ENCODE assay signal across 18 cellular contexts in the genomic region with DNA sequence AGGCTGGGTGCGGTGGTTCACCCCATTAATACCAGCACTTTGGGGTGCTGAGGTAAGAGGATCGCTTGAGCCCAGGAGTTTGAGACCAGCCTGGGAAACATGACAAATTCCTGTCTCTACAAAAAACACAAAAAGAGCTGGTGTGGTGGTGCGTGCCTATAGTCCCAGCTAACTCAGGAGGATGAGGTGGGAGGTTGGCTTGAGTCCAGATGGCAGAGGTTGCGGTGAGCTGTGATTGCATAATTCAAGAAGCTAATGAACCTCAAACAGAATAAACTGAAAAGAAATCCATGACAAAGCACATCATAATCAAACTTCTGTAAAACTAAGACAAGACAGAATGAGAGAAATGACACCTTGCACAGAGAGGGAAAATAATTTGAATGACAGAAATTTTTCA. TPM values are rescaled to one million over a fixed set of nuclear protein-coding genes. Genes with fewer than 3 reads are reported as not detected.
DNase-seq lines count a peak whose midpoint lies in the region; ATAC-seq, FAIRE-seq and TF ChIP-seq lines count a peak whose summit lies in the region.
"Had no signal": no experiment of that assay in that cellular context is flagged by ENCODE, and none has a peak within 500 bp of the region (broad histone marks: within the 10 kb centered on the region; RNA-seq: fewer than 3 reads in every experiment).

No MANE protein-coding gene starts in this region.

- H3K27ac ChIP-seq in psoas muscle = peak overlapping the region; percentile 58
- H3K27ac ChIP-seq: cardiac muscle cell had no signal

- no peak overlapping the region for H3K4me3 Mint-ChIP-seq in endothelial cell (ENCODE audit: unreplicated experiment)
- H3K4me3 Mint-ChIP-seq: activated T-helper 1 cell treated with anti-CD3 and anti-CD28 coated beads, Interleukin-12 subunit alpha, Interleukin-12 subunit beta, Interleukin-2, Interleukin-4 antibody, amounts not matched to agents 30 ng/mL and 10 ng/mL and 1 ng/mL, durations not matched to agents 14 hours and 24 hours and 36 hours had no signal

- no peaks in the 10 kb centered on the region for H3K4me1 Mint-ChIP-seq in endothelial cell (ENCODE audit: unreplicated experiment)

- H3K9me3 Mint-ChIP-seq in endothelial cell (ENCODE audit: unreplicated experiment) = no peaks in the 10 kb centered on the region
- H3K9me3 Mint-ChIP-seq: activated T-helper 1 cell treated with anti-CD3 and anti-CD28 coated beads, Interleukin-12 subunit alpha, Interleukin-12 subunit beta, Interleukin-2, Interleukin-4 antibody, amounts not matched to agents 30 ng/mL and 10 ng/mL and 1 ng/mL, durations not matched to agents 14 hours and 24 hours and 36 hours had no signal

- no peak overlapping the region for H3K4me3 ChIP-seq in bronchial epithelial cell (ENCODE audit: low read depth, low read length)
- H3K4me3 ChIP-seq in psoas muscle = no peak overlapping the region
- H3K4me3 ChIP-seq: cardiac muscle cell had no signal

- TF ChIP-seq CTCF in bronchial epithelial cell (IDR thresholded peaks at IDR 0.05; ENCODE audit: insufficient read depth, low read length, severe bottlenecking) (no peak), psoas muscle (IDR thresholded peaks at IDR 0.05) (no peak), GM20000 (IDR thresholded peaks at IDR 0.05; ENCODE audit: extremely low read depth, missing control alignments) (no peak), endothelial cell (IDR thresholded peaks at IDR 0.05; ENCODE audit: unreplicated experiment) (no peak)

- H3K27me3 ChIP-seq in bronchial epithelial cell (ENCODE audit: control insufficient read depth, insufficient read depth, low read length) (no peaks in the 10 kb centered on the region), psoas muscle (ENCODE audit: insufficient read depth in 3 of 3, low read length in 2 of 3) (no peaks in the 10 kb centered on the region)
- H3K27me3 ChIP-seq: cardiac muscle cell had no signal

- no peak for FAIRE-seq in bronchial epithelial cell (lab: Jason Lieb, UNC)
- FAIRE-seq: D721Med, HTR-8/SVneo, urothelium cell line had no signal

- H3K9me3 ChIP-seq in psoas muscle = no peaks in the 10 kb centered on the region

- no peaks in the 10 kb centered on the region for H3K27me3 Mint-ChIP-seq in endothelial cell (ENCODE audit: unreplicated experiment)

- no peak overlapping the region for H3K27ac Mint-ChIP-seq in endothelial cell (ENCODE audit: unreplicated experiment)
- H3K27ac Mint-ChIP-seq: activated T-helper 1 cell treated with anti-CD3 and anti-CD28 coated beads, Interleukin-12 subunit alpha, Interleukin-12 subunit beta, Interleukin-2, Interleukin-4 antibody, amounts not matched to agents 30 ng/mL and 10 ng/mL and 1 ng/mL, durations not matched to agents 14 hours and 24 hours and 36 hours had no signal

- no peaks in the 10 kb centered on the region for H3K36me3 Mint-ChIP-seq in endothelial cell (ENCODE audit: low read depth, unreplicated experiment)

- intact Hi-C loops in psoas muscle (cut with DNase I) = no loop called here
- intact Hi-C loops in Right ventricle myocardium superior (cut with DNase I) = no loop called here

- H3K4me1 ChIP-seq in psoas muscle = peaks cover 41% of the 10 kb centered on the region

- DNase-seq in NCI-H2171 treated with DMSO at 0.1 percent for 48 hours (lab: John Stamatoyannopoulos, UW) (peak; percentile 18), NCI-H2171 (lab: John Stamatoyannopoulos, UW) (no peak), NOMO-1 treated with DMSO at 0.1 percent for 48 hours (lab: John Stamatoyannopoulos, UW; ENCODE audit: unreplicated experiment) (peak; percentile 79), bronchial epithelial cell (ENCODE audit: low read depth) (peak; percentile 87), psoas muscle (peak in 1 of 2 donors; percentile 56), GM20000 (ENCODE audit: low spot score) (no peak), endothelial cell (ENCODE audit: low spot score) (no peak), Right ventricle myocardium superior (no peak)
- DNase-seq: GOT3; NCI-H1436; NCI-H748 treated with DMSO at 0.1 percent for 48 hours; posterior cingulate gyrus; stimulated activated CD4-positive, alpha-beta T cell treated with anti-CD3 and anti-CD28 coated beads, Interleukin-1b, Interleukin-23, amount 100 ng/mL, for 48 hours had no signal

- ATAC-seq in psoas muscle = no peak
- no peak for ATAC-seq in Right ventricle myocardium superior (ENCODE audit: poor library complexity)

- 41 to 45% (median 41%) methylated on average over 4 of the region's 4 CpGs for WGBS in psoas muscle, 3 donors

- H3K36me3 ChIP-seq in bronchial epithelial cell (ENCODE audit: control insufficient read depth, insufficient read depth, low read length) (no peaks in the 10 kb centered on the region), psoas muscle (ENCODE audit: insufficient read depth in 1 of 2, low read depth in 1 of 2) (no peaks in the 10 kb centered on the region)
- H3K36me3 ChIP-seq: cardiac muscle cell had no signal

RNA-seq across cellular contexts. Expression of a gene that starts 54.8 kb away (rescaled TPM):
- 3.2 and 5.1 TPM in 2 replicates for total RNA-seq in bronchial epithelial cell
- 1 to 10 TPM; 2.0 to 5.7 (median 2.5) TPM for total RNA-seq in psoas muscle
- 1 to 10 TPM in 1 of 3 donors, under 1 TPM in 2; 0.59 to 1.5 (median 0.72) TPM for polyA plus RNA-seq in psoas muscle
- total RNA-seq in endothelial cell (ENCODE audit: unreplicated experiment) = 9.4 TPM
- total RNA-seq in Right ventricle myocardium superior = 3.5 TPM

Comparison
In these comparisons a context has a peak if more than half of its experiments do, and no peak if none do; other contexts are left out.
1. DNase-seq: peak in NCI-H2171 treated with DMSO at 0.1 percent for 48 hours (single experiment), NOMO-1 treated with DMSO at 0.1 percent for 48 hours (single experiment) and bronchial epithelial cell (single experiment); none in NCI-H2171 (single experiment), GM20000 (single experiment), endothelial cell (single experiment) and Right ventricle myocardium superior (single experiment).